In genomic region chr15:67833504-67834248, GRCh38 we compare ENCODE assay signal across 8 cellular contexts. TPM values are rescaled to one million over a fixed set of nuclear protein-coding genes. Genes with fewer than 3 reads are reported as not detected.
DNase-seq lines count a peak whose midpoint lies in the region; ATAC-seq and TF ChIP-seq lines count a peak whose summit lies in the region.

No MANE protein-coding gene starts in this region.

- peak overlapping the region; percentile 61 for H3K18ac ChIP-seq in neuronal stem cell (ENCODE audit: low read length)

- no peak overlapping the region for H2BK15ac ChIP-seq in neuronal stem cell (ENCODE audit: low read length)

- no peak overlapping the region for H3K14ac ChIP-seq in neuronal stem cell (ENCODE audit: low read length)

- H3K9me3 ChIP-seq in esophagus muscularis mucosa (no peaks in the 10 kb centered on the region), neuronal stem cell (replicated peaks in 1 of 2; ENCODE audit: control insufficient read depth in 2 of 2, insufficient read depth in 1 of 2, low read depth in 1 of 2, low read length in 2 of 2) (peaks cover 8 to 10% of the 10 kb centered on the region in 2 donors)

- TF ChIP-seq POLR2A in esophagus muscularis mucosa (IDR thresholded peaks at IDR 0.05; ENCODE audit: low read depth) = no peak

- 2% methylated on average over 23 of the region's 46 CpGs for WGBS in esophagus muscularis mucosa
- no CpG with 5 or more reads among the region's 46 CpGs for WGBS in neuronal stem cell (ENCODE audit: extremely low coverage in 2 of 2, insufficient read length in 2 of 2, insufficient replicate concordance in 1 of 2), 2 donors

- H3K36me3 ChIP-seq in H7 (replicated peaks; ENCODE audit: control insufficient read depth, insufficient read depth, low read length) = no peaks in the 10 kb centered on the region
- no peaks in the 10 kb centered on the region for H3K36me3 ChIP-seq in esophagus muscularis mucosa
- H3K36me3 ChIP-seq in neuronal stem cell (replicated peaks in 1 of 2; ENCODE audit: control insufficient read depth in 2 of 2, insufficient read depth in 2 of 2, low read length in 2 of 2) = no peaks in the 10 kb centered on the region

- peak overlapping the region; percentile 45 for H3K23ac ChIP-seq in neuronal stem cell (ENCODE audit: low read depth, low read length, poor library complexity)

- H3K27me3 ChIP-seq in H7 (ENCODE audit: control insufficient read depth, insufficient read depth, low read length) (peaks cover 98% of the 10 kb centered on the region), esophagus muscularis mucosa (peaks cover 15 to 76% (median 74%) of the 10 kb centered on the region in 4 donors), neuronal stem cell (ENCODE audit: control insufficient read depth in 3 of 3, insufficient read depth in 3 of 3, low read depth in 1 of 3, low read length in 3 of 3) (peaks cover 49 to 92% (median 88%) of the 10 kb centered on the region in 3 experiments)

- H2AK5ac ChIP-seq in neuronal stem cell (ENCODE audit: low read depth, low read length) = peak overlapping the region; percentile 21

- TF ChIP-seq EP300 in esophagus muscularis mucosa (IDR thresholded peaks at IDR 0.05) = no peak

- no peak overlapping the region for H3K4ac ChIP-seq in neuronal stem cell (ENCODE audit: low read length)

- no peak for ATAC-seq in GM21619 (IDR thresholded peaks at IDR 0.05; ENCODE audit: unreplicated experiment)
- ATAC-seq in HG02623 (IDR thresholded peaks at IDR 0.05; ENCODE audit: unreplicated experiment) = no peak
- no peak for ATAC-seq in GM18498 (IDR thresholded peaks at IDR 0.05; ENCODE audit: unreplicated experiment)

- TF ChIP-seq CTCF in AG09309 (IDR thresholded peaks at IDR 0.05; ENCODE audit: control insufficient read depth, insufficient read depth, low read depth, low read length, missing control alignments) (peak; percentile 71), esophagus muscularis mucosa (IDR thresholded peaks at IDR 0.05) (peak; percentile 28 to 45 (median 41))

- DNase-seq in AG09309 (ENCODE audit: low read depth) (no peak), H7 (peak; percentile 92), UCSD-AML1 (lab: John Stamatoyannopoulos, UW; ENCODE audit: unreplicated experiment) (peak; percentile 74), esophagus muscularis mucosa (ENCODE audit: extremely low spot score) (no peak), neuronal stem cell (ENCODE audit: low spot score) (no peak)

- H2AFZ ChIP-seq in neuronal stem cell (ENCODE audit: low read length) = peak overlapping the region; percentile 92

- H2BK5ac ChIP-seq in neuronal stem cell (ENCODE audit: low read length) = no peak overlapping the region

- H3K79me1 ChIP-seq in neuronal stem cell (ENCODE audit: low read depth, low read length) = no peaks in the 10 kb centered on the region

- intact Hi-C loops in esophagus muscularis mucosa (cut with DNase I) = loop anchor here (10.0 kb wide), 2 partner anchors 289 to 889 kb away; partner anchors contain the start of gene MAP2K5

- H3K4me2 ChIP-seq in neuronal stem cell (ENCODE audit: insufficient read depth, low read length, poor library complexity, severe bottlenecking) = peak overlapping the region; percentile 46

- peaks cover 53 to 64% (median 59%) of the 10 kb centered on the region in 4 donors for H3K4me1 ChIP-seq in esophagus muscularis mucosa
- H3K4me1 ChIP-seq in neuronal stem cell (ENCODE audit: control insufficient read depth in 2 of 2, insufficient read depth in 1 of 2, low read depth in 1 of 2, low read length in 2 of 2) = peaks cover 9 to 22% of the 10 kb centered on the region in 2 donors

- H3K4me3 ChIP-seq in AG09309 (ENCODE audit: control insufficient read depth, low read depth, low read length) = peak overlapping the region; percentile 29
- peak overlapping the region; percentile 45 for H3K4me3 ChIP-seq in H7 (ENCODE audit: insufficient read depth, low read depth, low read length)
- peak overlapping the region; percentile 24 to 54 (median 46) for H3K4me3 ChIP-seq in esophagus muscularis mucosa
- peak overlapping the region; percentile 31 to 45 for H3K4me3 ChIP-seq in neuronal stem cell (ENCODE audit: low read length in 2 of 2)

- H4K91ac ChIP-seq in neuronal stem cell (ENCODE audit: low read depth, low read length, poor library complexity) = no peak overlapping the region

- H2BK12ac ChIP-seq in neuronal stem cell (ENCODE audit: low read length) = no peak overlapping the region

- H4K8ac ChIP-seq in neuronal stem cell (ENCODE audit: low read depth, low read length) = no peak overlapping the region

- peak overlapping the region; percentile 44 for H3K9ac ChIP-seq in neuronal stem cell (ENCODE audit: low read depth, low read length, poor library complexity)

- no peak overlapping the region for H2BK120ac ChIP-seq in neuronal stem cell (ENCODE audit: low read depth, low read length)

- no peak overlapping the region for H3K27ac ChIP-seq in esophagus muscularis mucosa (replicated peaks in 1 of 4)
- no peak overlapping the region for H3K27ac ChIP-seq in neuronal stem cell (replicated peaks; ENCODE audit: low read length)

RNA-seq across cellular contexts. Expression of gene RNU6-1, which starts 6.2 kb away (rescaled TPM):
- total RNA-seq in H7 (2014; rRNA removed; shearing (Covaris generic)) = not detected in 2 replicates
- not detected for total RNA-seq in esophagus muscularis mucosa
- polyA plus RNA-seq in neuronal stem cell (2013, experiment 1 of 2) = not detected
- not detected for polyA plus RNA-seq in neuronal stem cell (2013, experiment 2 of 2)

RNA-seq across cellular contexts. Expression of gene SKOR1, which starts 8.4 kb away (rescaled TPM):
- 0.11 TPM in 1 of 2 replicates, not detected in the other for total RNA-seq in H7 (2014; rRNA removed; shearing (Covaris generic))
- total RNA-seq in esophagus muscularis mucosa = 1 to 10 TPM in 1 of 4 donors, under 1 TPM in 3; 0.58 to 1.2 (median 0.84) TPM
- polyA plus RNA-seq in neuronal stem cell (2013, experiment 1 of 2) = 0.24 TPM
- polyA plus RNA-seq in neuronal stem cell (2013, experiment 2 of 2) = 0.21 TPM

Comparison
In these comparisons a context has a peak if more than half of its experiments do, and no peak if none do; other contexts are left out.
1. DNase-seq: peak in H7 (single experiment) and UCSD-AML1 (single experiment); none in AG09309 (single experiment), esophagus muscularis mucosa (single experiment) and neuronal stem cell (single experiment).
2. Peak in every context shown above with its lines, with median percentiles within 50 percentile points of each other: H3K4me3 ChIP-seq.